Comparison of ENCODE assay signal across 2 cellular contexts in the genomic region with DNA sequence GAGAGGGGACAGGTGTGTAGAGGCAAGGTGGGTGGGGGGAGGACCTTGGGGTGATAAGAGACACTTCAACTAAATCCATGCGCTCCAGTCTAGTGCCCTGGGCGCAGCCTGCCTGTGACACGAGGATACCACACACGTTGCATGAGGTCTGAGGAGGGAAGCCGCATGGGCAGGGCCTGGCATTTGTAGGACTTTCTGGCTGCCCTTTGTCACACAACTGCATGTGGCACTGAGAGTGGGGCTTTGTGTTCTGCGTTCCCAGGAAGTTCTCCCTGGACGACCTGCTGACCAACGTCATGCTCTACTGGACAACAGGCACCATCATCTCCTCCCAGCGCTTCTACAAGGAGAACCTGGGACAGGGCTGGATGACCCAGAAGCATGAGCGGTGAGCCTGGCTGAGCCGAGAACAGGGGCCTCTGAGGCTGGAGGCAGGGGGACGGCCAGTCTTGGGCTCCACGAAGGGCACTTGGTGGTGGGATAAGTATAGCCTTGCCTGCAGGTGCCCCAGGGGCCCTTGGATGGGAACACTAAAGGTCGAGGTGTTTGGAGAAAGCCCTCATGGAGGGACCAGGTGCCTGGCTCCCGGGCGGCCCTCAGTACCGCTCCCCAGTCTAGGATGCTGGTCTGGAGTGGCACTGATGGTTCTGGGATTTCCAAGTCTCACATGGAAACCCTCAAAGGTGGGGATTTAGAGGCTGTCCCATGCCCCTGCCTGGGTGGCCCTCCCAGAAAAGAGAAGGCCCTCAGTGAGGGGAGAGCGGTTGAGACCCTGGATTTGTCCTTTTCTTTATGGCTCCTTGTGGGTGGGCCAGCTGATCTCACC.
TF ChIP-seq lines count a peak whose summit lies in the region.

No MANE protein-coding gene starts in this region.

TF ChIP-seq in GM12878, 131 proteins besides CTCF, POLR2A, EP300 and RAD21 (continues in another document):
- TF ChIP-seq SMAD1 (IDR thresholded peaks at IDR 0.05; ENCODE audit: low read depth, partially characterized antibody), result no peak
- TF ChIP-seq ZNF687 (IDR thresholded peaks at IDR 0.05), result no peak
- TF ChIP-seq MYC (IDR thresholded peaks at IDR 0.05; ENCODE audit: insufficient read depth, insufficient read length, insufficient replicate concordance, low read length, severe bottlenecking), result no peak
- no peak for TF ChIP-seq USF2 (IDR thresholded peaks at IDR 0.05; ENCODE audit: borderline replicate concordance, low read depth, low read length)
- TF ChIP-seq ZSCAN29 (IDR thresholded peaks at IDR 0.05), result no peak
- no peak for TF ChIP-seq RELB (IDR thresholded peaks at IDR 0.05; ENCODE audit: low read depth)
- TF ChIP-seq NFXL1 (IDR thresholded peaks at IDR 0.05; ENCODE audit: borderline replicate concordance), result no peak
- TF ChIP-seq NFYA (IDR thresholded peaks at IDR 0.05; ENCODE audit: borderline replicate concordance, low read depth, low read length), result no peak
- no peak for TF ChIP-seq GATAD2B (conservative IDR thresholded peaks at IDR 0.05; ENCODE audit: low read depth)
- no peak for TF ChIP-seq BMI1 (IDR thresholded peaks at IDR 0.05; ENCODE audit: borderline replicate concordance)
- no peak for TF ChIP-seq EZH2 (IDR thresholded peaks at IDR 0.05; ENCODE audit: borderline replicate concordance, control insufficient read depth, low read depth, low read length)
- no peak for TF ChIP-seq POLR2AphosphoS2 (IDR thresholded peaks at IDR 0.05; ENCODE audit: low read depth, low read length)
- no peak for TF ChIP-seq SIN3A (IDR thresholded peaks at IDR 0.05; ENCODE audit: low read depth, low read length)
- no peak for TF ChIP-seq ZBTB11 (CRISPR knock-in tag; IDR thresholded peaks at IDR 0.05)
- TF ChIP-seq NFIC (IDR thresholded peaks at IDR 0.05; ENCODE audit: low read depth, low read length), result no peak
- TF ChIP-seq MEF2B (IDR thresholded peaks at IDR 0.05; ENCODE audit: partially characterized antibody, poor library complexity, severe bottlenecking), result no peak
- TF ChIP-seq ZNF24 (IDR thresholded peaks at IDR 0.05), result no peak

TF ChIP-seq in HepG2, 621 proteins besides CTCF, POLR2A, EP300 and RAD21:
- TF ChIP-seq ZSCAN20 (CRISPR knock-in tag; IDR thresholded peaks at IDR 0.05; ENCODE audit: borderline replicate concordance) (no peak), NRL (CRISPR knock-in tag; IDR thresholded peaks at IDR 0.05; ENCODE audit: borderline replicate concordance) (no peak), ZNF687 (CRISPR knock-in tag; IDR thresholded peaks at IDR 0.05) (peak; percentile 11; the same call in 1 of the 2 replicates), AGO1 (IDR thresholded peaks at IDR 0.05; ENCODE audit: low read depth, low read length, poor library complexity, severe bottlenecking) (peak; percentile 94), SSRP1 (CRISPR knock-in tag; IDR thresholded peaks at IDR 0.05) (0 out of 2 replicates have a peak, but pooled peaks have one; percentile 28), RBM22 (optimal IDR thresholded peaks at IDR 0.05; ENCODE audit: low read length) (peak; percentile 36), ZNF276 (CRISPR knock-in tag; IDR thresholded peaks at IDR 0.05; ENCODE audit: low read depth) (no peak), AGO2 (optimal IDR thresholded peaks at IDR 0.05; ENCODE audit: low read depth, low read length) (peak; percentile 90), HMGA1 (CRISPR knock-in tag; conservative IDR thresholded peaks at IDR 0.05) (no peak), AKAP8 (CRISPR knock-in tag; IDR thresholded peaks at IDR 0.05) (peak; percentile 53; the same call in 1 of the 2 replicates), ZNF607 (CRISPR knock-in tag; IDR thresholded peaks at IDR 0.05; ENCODE audit: borderline replicate concordance) (no peak), NFYC (CRISPR knock-in tag; IDR thresholded peaks at IDR 0.05) (no peak), ZC3H13 (CRISPR knock-in tag; IDR thresholded peaks at IDR 0.05) (0 out of 2 replicates have a peak, but pooled peaks have one; percentile 28)
- TF ChIP-seq, protein P1, sequence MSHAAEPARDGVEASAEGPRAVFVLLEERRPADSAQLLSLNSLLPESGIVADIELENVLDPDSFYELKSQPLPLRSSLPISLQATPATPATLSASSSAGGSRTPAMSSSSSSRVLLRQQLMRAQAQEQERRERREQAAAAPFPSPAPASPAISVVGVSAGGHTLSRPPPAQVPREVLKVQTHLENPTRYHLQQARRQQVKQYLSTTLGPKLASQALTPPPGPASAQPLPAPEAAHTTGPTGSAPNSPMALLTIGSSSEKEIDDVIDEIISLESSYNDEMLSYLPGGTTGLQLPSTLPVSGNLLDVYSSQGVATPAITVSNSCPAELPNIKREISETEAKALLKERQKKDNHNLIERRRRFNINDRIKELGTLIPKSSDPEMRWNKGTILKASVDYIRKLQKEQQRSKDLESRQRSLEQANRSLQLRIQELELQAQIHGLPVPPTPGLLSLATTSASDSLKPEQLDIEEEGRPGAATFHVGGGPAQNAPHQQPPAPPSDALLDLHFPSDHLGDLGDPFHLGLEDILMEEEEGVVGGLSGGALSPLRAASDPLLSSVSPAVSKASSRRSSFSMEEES (CRISPR knock-in tag; IDR thresholded peaks at IDR 0.05), result no peak
- TF ChIP-seq, protein P2, sequence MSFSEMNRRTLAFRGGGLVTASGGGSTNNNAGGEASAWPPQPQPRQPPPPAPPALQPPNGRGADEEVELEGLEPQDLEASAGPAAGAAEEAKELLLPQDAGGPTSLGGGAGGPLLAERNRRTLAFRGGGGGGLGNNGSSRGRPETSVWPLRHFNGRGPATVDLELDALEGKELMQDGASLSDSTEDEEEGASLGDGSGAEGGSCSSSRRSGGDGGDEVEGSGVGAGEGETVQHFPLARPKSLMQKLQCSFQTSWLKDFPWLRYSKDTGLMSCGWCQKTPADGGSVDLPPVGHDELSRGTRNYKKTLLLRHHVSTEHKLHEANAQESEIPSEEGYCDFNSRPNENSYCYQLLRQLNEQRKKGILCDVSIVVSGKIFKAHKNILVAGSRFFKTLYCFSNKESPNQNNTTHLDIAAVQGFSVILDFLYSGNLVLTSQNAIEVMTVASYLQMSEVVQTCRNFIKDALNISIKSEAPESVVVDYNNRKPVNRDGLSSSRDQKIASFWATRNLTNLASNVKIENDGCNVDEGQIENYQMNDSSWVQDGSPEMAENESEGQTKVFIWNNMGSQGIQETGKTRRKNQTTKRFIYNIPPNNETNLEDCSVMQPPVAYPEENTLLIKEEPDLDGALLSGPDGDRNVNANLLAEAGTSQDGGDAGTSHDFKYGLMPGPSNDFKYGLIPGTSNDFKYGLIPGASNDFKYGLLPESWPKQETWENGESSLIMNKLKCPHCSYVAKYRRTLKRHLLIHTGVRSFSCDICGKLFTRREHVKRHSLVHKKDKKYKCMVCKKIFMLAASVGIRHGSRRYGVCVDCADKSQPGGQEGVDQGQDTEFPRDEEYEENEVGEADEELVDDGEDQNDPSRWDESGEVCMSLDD (CRISPR knock-in tag; IDR thresholded peaks at IDR 0.05; ENCODE audit: borderline replicate concordance), result no peak
